In genomic region chr1:184583837-184584236, GRCh38 we compare ENCODE assay signal across 1 cellular context.
TF ChIP-seq lines count a peak whose summit lies in the region.

No MANE protein-coding gene starts in this region.

TF ChIP-seq in SK-N-SH, 30 proteins besides CTCF, POLR2A, EP300 and RAD21 (continued from another document):
- TF ChIP-seq IRF3 (IDR thresholded peaks at IDR 0.05; ENCODE audit: low read depth, low read length) (no peak), MAX (IDR thresholded peaks at IDR 0.05; ENCODE audit: low read depth) (no peak)
